In the genomic region with DNA sequence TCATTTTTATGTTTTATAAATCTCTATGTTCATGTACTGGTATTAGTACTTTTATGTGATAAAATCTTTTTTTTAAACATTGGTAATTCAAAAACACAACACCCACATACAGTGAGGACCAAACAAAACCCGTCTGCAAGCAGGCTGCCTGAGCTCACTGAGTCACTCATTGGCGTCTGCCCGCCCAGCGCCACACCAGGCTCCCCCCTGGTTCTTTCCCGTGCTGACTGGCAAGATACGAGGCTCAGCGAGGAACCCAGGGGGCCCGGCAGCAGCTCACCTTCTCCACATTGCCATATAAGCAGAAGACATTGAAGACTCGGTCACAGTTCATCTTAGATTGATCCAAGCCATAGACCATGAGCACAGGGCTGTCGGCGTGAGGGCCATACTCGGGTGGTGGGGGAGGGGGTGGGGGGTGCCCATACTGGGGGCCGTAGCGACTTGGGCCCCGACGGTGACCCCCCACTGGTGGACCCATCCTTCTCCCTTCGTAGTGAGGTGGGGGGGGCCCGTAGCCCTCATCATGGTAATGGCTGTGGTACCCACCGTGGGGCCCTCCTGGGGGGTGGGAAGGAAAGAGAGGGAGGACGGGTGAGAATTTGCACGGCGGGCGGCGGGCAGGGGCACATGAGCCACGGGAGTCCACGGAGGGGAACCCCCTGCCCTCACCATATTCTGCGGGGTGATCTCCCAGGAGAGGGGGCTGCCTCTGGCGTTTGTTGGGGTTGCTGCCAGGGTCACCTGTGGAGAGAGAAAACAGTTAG, we compare ENCODE assay signal across 1 cellular context.
TF ChIP-seq lines count a peak whose summit lies in the region.

No MANE protein-coding gene starts in this region.

TF ChIP-seq in GM23338, 12 proteins besides CTCF, POLR2A, EP300 and RAD21 (continued from another document):
- no peak for TF ChIP-seq ZNF114 (CRISPR knock-in tag; IDR thresholded peaks at IDR 0.05)
- TF ChIP-seq, protein P1, sequence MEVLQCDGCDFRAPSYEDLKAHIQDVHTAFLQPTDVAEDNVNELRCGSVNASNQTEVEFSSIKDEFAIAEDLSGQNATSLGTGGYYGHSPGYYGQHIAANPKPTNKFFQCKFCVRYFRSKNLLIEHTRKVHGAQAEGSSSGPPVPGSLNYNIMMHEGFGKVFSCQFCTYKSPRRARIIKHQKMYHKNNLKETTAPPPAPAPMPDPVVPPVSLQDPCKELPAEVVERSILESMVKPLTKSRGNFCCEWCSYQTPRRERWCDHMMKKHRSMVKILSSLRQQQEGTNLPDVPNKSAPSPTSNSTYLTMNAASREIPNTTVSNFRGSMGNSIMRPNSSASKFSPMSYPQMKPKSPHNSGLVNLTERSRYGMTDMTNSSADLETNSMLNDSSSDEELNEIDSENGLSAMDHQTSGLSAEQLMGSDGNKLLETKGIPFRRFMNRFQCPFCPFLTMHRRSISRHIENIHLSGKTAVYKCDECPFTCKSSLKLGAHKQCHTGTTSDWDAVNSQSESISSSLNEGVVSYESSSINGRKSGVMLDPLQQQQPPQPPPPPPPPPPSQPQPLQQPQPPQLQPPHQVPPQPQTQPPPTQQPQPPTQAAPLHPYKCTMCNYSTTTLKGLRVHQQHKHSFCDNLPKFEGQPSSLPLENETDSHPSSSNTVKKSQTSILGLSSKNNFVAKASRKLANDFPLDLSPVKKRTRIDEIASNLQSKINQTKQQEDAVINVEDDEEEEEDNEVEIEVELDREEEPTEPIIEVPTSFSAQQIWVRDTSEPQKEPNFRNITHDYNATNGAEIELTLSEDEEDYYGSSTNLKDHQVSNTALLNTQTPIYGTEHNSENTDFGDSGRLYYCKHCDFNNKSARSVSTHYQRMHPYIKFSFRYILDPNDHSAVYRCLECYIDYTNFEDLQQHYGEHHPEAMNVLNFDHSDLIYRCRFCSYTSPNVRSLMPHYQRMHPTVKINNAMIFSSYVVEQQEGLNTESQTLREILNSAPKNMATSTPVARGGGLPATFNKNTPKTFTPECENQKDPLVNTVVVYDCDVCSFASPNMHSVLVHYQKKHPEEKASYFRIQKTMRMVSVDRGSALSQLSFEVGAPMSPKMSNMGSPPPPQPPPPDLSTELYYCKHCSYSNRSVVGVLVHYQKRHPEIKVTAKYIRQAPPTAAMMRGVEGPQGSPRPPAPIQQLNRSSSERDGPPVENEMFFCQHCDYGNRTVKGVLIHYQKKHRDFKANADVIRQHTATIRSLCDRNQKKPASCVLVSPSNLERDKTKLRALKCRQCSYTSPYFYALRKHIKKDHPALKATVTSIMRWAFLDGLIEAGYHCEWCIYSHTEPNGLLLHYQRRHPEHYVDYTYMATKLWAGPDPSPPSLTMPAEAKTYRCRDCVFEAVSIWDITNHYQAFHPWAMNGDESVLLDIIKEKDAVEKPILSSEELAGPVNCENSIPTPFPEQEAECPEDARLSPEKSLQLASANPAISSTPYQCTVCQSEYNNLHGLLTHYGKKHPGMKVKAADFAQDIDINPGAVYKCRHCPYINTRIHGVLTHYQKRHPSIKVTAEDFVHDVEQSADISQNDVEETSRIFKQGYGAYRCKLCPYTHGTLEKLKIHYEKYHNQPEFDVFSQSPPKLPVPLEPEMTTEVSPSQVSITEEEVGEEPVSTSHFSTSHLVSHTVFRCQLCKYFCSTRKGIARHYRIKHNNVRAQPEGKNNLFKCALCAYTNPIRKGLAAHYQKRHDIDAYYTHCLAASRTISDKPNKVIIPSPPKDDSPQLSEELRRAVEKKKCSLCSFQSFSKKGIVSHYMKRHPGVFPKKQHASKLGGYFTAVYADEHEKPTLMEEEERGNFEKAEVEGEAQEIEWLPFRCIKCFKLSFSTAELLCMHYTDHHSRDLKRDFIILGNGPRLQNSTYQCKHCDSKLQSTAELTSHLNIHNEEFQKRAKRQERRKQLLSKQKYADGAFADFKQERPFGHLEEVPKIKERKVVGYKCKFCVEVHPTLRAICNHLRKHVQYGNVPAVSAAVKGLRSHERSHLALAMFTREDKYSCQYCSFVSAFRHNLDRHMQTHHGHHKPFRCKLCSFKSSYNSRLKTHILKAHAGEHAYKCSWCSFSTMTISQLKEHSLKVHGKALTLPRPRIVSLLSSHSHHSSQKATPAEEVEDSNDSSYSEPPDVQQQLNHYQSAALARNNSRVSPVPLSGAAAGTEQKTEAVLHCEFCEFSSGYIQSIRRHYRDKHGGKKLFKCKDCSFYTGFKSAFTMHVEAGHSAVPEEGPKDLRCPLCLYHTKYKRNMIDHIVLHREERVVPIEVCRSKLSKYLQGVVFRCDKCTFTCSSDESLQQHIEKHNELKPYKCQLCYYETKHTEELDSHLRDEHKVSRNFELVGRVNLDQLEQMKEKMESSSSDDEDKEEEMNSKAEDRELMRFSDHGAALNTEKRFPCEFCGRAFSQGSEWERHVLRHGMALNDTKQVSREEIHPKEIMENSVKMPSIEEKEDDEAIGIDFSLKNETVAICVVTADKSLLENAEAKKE (CRISPR knock-in tag; IDR thresholded peaks at IDR 0.05): no peak
